ENCODE assay signal across 38 cellular contexts in the genomic region with DNA sequence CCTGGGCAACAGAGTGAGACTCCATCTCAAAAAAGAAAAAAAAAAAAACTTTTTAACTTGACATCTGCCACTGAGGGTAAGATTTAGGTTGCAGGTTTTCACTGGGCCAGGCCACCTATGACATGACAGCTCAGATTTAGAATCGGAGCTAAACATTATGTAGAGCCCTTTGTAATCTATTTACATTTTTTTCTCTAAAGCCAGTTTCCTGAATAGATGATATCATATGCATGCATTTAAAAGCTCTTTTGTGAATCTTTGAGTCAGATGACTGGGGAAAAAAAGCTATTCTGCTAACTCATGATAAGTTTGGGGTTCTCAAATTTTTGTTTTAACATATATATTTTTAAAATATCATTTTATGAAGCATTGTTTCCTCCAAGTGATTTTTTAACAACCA. TPM values are rescaled to one million over a fixed set of nuclear protein-coding genes. Genes with fewer than 3 reads are reported as not detected.
"Had no signal": no experiment of that assay in that cellular context is flagged by ENCODE, and none has a peak within 500 bp of the region (broad histone marks: within the 10 kb centered on the region; RNA-seq: fewer than 3 reads in every experiment).

No MANE protein-coding gene starts in this region.

- H3K4me3 ChIP-seq: ascending aorta, Peyer's patch, SJSA1 had no signal

- H3K27me3 ChIP-seq: ascending aorta, Peyer's patch, SJSA1 had no signal

- H3K4me1 Mint-ChIP-seq: activated CD8-positive, alpha-beta memory T cell treated with anti-CD3 and anti-CD28 coated beads, Interleukin-2, amount 10 ng/mL, durations not matched to agents 7 days and 5 days had no signal

- H3K4me1 ChIP-seq: SJSA1 had no signal

- ATAC-seq: activated CD8-positive, alpha-beta memory T cell treated with anti-CD3 and anti-CD28 coated beads, Interleukin-2, amount 10 ng/mL, durations not matched to agents 7 days and 5 days; PC-3 had no signal

- H3K36me3 Mint-ChIP-seq: activated CD8-positive, alpha-beta memory T cell treated with anti-CD3 and anti-CD28 coated beads, Interleukin-2, amount 10 ng/mL, durations not matched to agents 7 days and 5 days; activated naive CD8-positive, alpha-beta T cell treated with anti-CD3 and anti-CD28 coated beads for 36 hours had no signal

- H3K9ac ChIP-seq: KMS-11 had no signal

- H3K4me3 Mint-ChIP-seq: activated CD4-positive, alpha-beta memory T cell treated with anti-CD3 and anti-CD28 coated beads, Interleukin-2, amount 10 ng/mL, durations not matched to agents 7 days and 5 days; activated CD8-positive, alpha-beta memory T cell treated with anti-CD3 and anti-CD28 coated beads, Interleukin-2, amount 10 ng/mL, durations not matched to agents 7 days and 5 days; activated naive CD8-positive, alpha-beta T cell treated with anti-CD3 and anti-CD28 coated beads for 36 hours had no signal

- H3K36me3 ChIP-seq: SJSA1, WERI-Rb-1 had no signal

- DNase-seq: activated CD4-positive, alpha-beta memory T cell treated with anti-CD3 and anti-CD28 coated beads, Interleukin-2, amount 10 ng/mL, durations not matched to agents 7 days and 5 days; activated CD4-positive, alpha-beta T cell treated with anti-CD3 and anti-CD28 coated beads for 1 hour; activated CD4-positive, alpha-beta T cell treated with anti-CD3 and anti-CD28 coated beads for 48 hours; activated CD4-positive, CD25-positive, alpha-beta regulatory T cell; activated CD8-positive, alpha-beta memory T cell treated with anti-CD3 and anti-CD28 coated beads for 24 hours; activated CD8-positive, alpha-beta memory T cell treated with anti-CD3 and anti-CD28 coated beads, Interleukin-2, amount 10 ng/mL, durations not matched to agents 7 days and 5 days; activated CD8-positive, alpha-beta memory T cell treated with anti-CD3 and anti-CD28 coated beads, Interleukin-2, amount 50 U/mL, for 48 hours; activated effector memory CD4-positive, alpha-beta T cell treated with anti-CD3 and anti-CD28 coated beads, Interleukin-2, amount 50 U/mL, for 16 hours; activated naive CD4-positive, alpha-beta T cell; activated naive CD4-positive, alpha-beta T cell treated with anti-CD3 and anti-CD28 coated beads, Interleukin-2, amount 50 U/mL, for 16 hours; activated naive CD8-positive, alpha-beta T cell treated with anti-CD3 and anti-CD28 coated beads for 36 hours; activated T-cell treated with anti-CD3 and anti-CD28 coated beads, Interleukin-2, amount 50 U/mL, for 48 hours; amygdala; caudate nucleus; cerebellar nuclear complex; MM.1S; MV-4-11; NCI-H1092; NCI-H1436 treated with DMSO at 0.1 percent for 48 hours; NCI-H1694 treated with DMSO at 0.1 percent for 48 hours; NCI-H2029 treated with DMSO at 0.1 percent for 48 hours; NCI-H2107; NCI-H2171; NCI-H510A; NCI-H526; NCI-H748 treated with DMSO at 0.1 percent for 48 hours; NK-92 treated with Interleukin-12 subunit alpha and Interleukin-12 subunit beta, amount 100 ng/mL, for 24 hours; PC-3; Peyer's patch; RPMI8226; SHP77 treated with DMSO at 0.1 percent for 48 hours; T1000; WERI-Rb-1 had no signal

- H3K4me2 ChIP-seq: KMS-11 had no signal

- H3K27ac Mint-ChIP-seq: activated CD4-positive, alpha-beta memory T cell treated with anti-CD3 and anti-CD28 coated beads, Interleukin-2, amount 10 ng/mL, durations not matched to agents 7 days and 5 days; activated CD8-positive, alpha-beta memory T cell treated with anti-CD3 and anti-CD28 coated beads, Interleukin-2, amount 10 ng/mL, durations not matched to agents 7 days and 5 days; activated naive CD8-positive, alpha-beta T cell treated with anti-CD3 and anti-CD28 coated beads for 36 hours had no signal

- H3K9me3 Mint-ChIP-seq: activated CD4-positive, alpha-beta memory T cell treated with anti-CD3 and anti-CD28 coated beads, Interleukin-2, amount 10 ng/mL, durations not matched to agents 7 days and 5 days; activated naive CD8-positive, alpha-beta T cell treated with anti-CD3 and anti-CD28 coated beads for 36 hours had no signal

- H3K9me3 ChIP-seq: ascending aorta, Peyer's patch, SJSA1 had no signal

- H3K27ac ChIP-seq: ascending aorta, KMS-11, Peyer's patch, SJSA1, WERI-Rb-1 had no signal

RNA-seq across cellular contexts. Expression of gene PRKAG3, which starts 21.4 kb away (rescaled TPM):
- total RNA-seq: activated CD4-positive, alpha-beta memory T cell treated with anti-CD3 and anti-CD28 coated beads, Interleukin-2, amount 10 ng/mL, durations not matched to agents 7 days and 5 days; activated CD8-positive, alpha-beta memory T cell treated with anti-CD3 and anti-CD28 coated beads, Interleukin-2, amount 10 ng/mL, durations not matched to agents 7 days and 5 days; activated naive CD8-positive, alpha-beta T cell treated with anti-CD3 and anti-CD28 coated beads for 36 hours; ascending aorta; PC-3; Peyer's patch; SJSA1; T-helper 1 cell treated with Interleukin-12 subunit alpha and Interleukin-12 subunit beta and Interleukin-4 antibody, amounts not matched to agents 30 ng/mL and 1 ng/mL, for 36 hours; T-helper 2 cell treated with Interferon-gamma antibody and Interleukin-4, amounts not matched to agents 100 ng/mL and 5 ng/mL, for 36 hours had no signal

RNA-seq across cellular contexts. Expression of gene CYP27A1, which starts 28.3 kb away (rescaled TPM):
- total RNA-seq: activated CD4-positive, alpha-beta memory T cell treated with anti-CD3 and anti-CD28 coated beads, Interleukin-2, amount 10 ng/mL, durations not matched to agents 7 days and 5 days; activated CD8-positive, alpha-beta memory T cell treated with anti-CD3 and anti-CD28 coated beads, Interleukin-2, amount 10 ng/mL, durations not matched to agents 7 days and 5 days; activated naive CD8-positive, alpha-beta T cell treated with anti-CD3 and anti-CD28 coated beads for 36 hours had no signal

RNA-seq across cellular contexts. Expression of gene WNT6, which starts 49.4 kb away (rescaled TPM):
- total RNA-seq: activated CD4-positive, alpha-beta memory T cell treated with anti-CD3 and anti-CD28 coated beads, Interleukin-2, amount 10 ng/mL, durations not matched to agents 7 days and 5 days; activated CD8-positive, alpha-beta memory T cell treated with anti-CD3 and anti-CD28 coated beads, Interleukin-2, amount 10 ng/mL, durations not matched to agents 7 days and 5 days; PC-3; Peyer's patch; SJSA1; T-helper 1 cell treated with Interleukin-12 subunit alpha and Interleukin-12 subunit beta and Interleukin-4 antibody, amounts not matched to agents 30 ng/mL and 1 ng/mL, for 36 hours; T-helper 2 cell treated with Interferon-gamma antibody and Interleukin-4, amounts not matched to agents 100 ng/mL and 5 ng/mL, for 36 hours had no signal
